13 cellular contexts compared by ENCODE assay signal in genomic region chr3:59820352-59820934, GRCh38.
A peak's percentile ranks its signal among the peaks of the same experiment; 100 is the strongest.
DNase-seq lines count a peak whose midpoint lies in the region; FAIRE-seq and TF ChIP-seq lines count a peak whose summit lies in the region.
"Had no signal": no experiment of that assay in that cellular context is flagged by ENCODE, and none has a peak within 500 bp of the region (broad histone marks: within the 10 kb centered on the region; RNA-seq: fewer than 3 reads in every experiment).

No MANE protein-coding gene starts in this region.

- H3K9me3 Mint-ChIP-seq in HFFc6, result no peaks in the 10 kb centered on the region

- peak; percentile 36 for DNase-seq in activated CD4-positive, alpha-beta T cell treated with anti-CD3 and anti-CD28 coated beads for 48 hours
- DNase-seq in activated CD4-positive, alpha-beta T cell treated with anti-CD3 and anti-CD28 coated beads, Interleukin-2, amount 50 U/mL, for 1 hour, result no peak
- DNase-seq in HFFc6, result peak; percentile 34
- peak; percentile 14 for DNase-seq in astrocyte of the hippocampus (ENCODE audit: low read depth, low spot score)
- DNase-seq in mesenchymal stem cell, result peak; percentile 44
- DNase-seq in small intestine, result no peak
- no peak for DNase-seq in GM12892 (ENCODE audit: insufficient read length)
- no peak for DNase-seq in H7
- DNase-seq: CD8-positive, alpha-beta memory T cell; GDM1; kidney glomerular epithelial cell; ovary had no signal

- H3K4me3 Mint-ChIP-seq in HFFc6, result no peak overlapping the region
- H3K4me3 Mint-ChIP-seq: CD8-positive, alpha-beta memory T cell had no signal

- H3K23ac ChIP-seq in mesenchymal stem cell (ENCODE audit: low read length in 2 of 2), result no peak overlapping the region

- H3K27ac Mint-ChIP-seq in HFFc6, result no peak overlapping the region

- H3K4me2 ChIP-seq in mesenchymal stem cell (ENCODE audit: low read length, poor library complexity, severe bottlenecking), result no peak overlapping the region

- no peak overlapping the region for H2BK15ac ChIP-seq in mesenchymal stem cell (ENCODE audit: low read depth, poor library complexity, severe bottlenecking)

- H3K27me3 ChIP-seq in mesenchymal stem cell (ENCODE audit: control insufficient read depth in 1 of 2, insufficient read depth in 1 of 2, low read length in 2 of 2) (no peaks in the 10 kb centered on the region), small intestine (ENCODE audit: control insufficient read depth in 2 of 2, insufficient read depth in 2 of 2, low read length in 2 of 2) (no peaks in the 10 kb centered on the region), H7 (ENCODE audit: control insufficient read depth, insufficient read depth, low read length) (no peaks in the 10 kb centered on the region)
- H3K27me3 ChIP-seq: ovary had no signal

- peaks cover 7% of the 10 kb centered on the region for H3K4me1 ChIP-seq in mesenchymal stem cell (ENCODE audit: control insufficient read depth, insufficient read depth, low read depth, low read length)
- no peaks in the 10 kb centered on the region for H3K4me1 ChIP-seq in small intestine (ENCODE audit: control insufficient read depth in 2 of 2, insufficient read depth in 1 of 2, low read depth in 1 of 2, low read length in 1 of 2)

- no peak overlapping the region for H4K91ac ChIP-seq in mesenchymal stem cell (ENCODE audit: low read length)

- H3K9ac ChIP-seq in mesenchymal stem cell (ENCODE audit: low read length), result no peak overlapping the region

- H3K4ac ChIP-seq in mesenchymal stem cell (ENCODE audit: low read depth in 1 of 2, low read length in 2 of 2), result no peak overlapping the region

- H3K27me3 Mint-ChIP-seq in HFFc6 (ENCODE audit: insufficient read depth), result no peaks in the 10 kb centered on the region
- H3K27me3 Mint-ChIP-seq: CD8-positive, alpha-beta memory T cell had no signal

- no peak for TF ChIP-seq CTCF in HFFc6 (IDR thresholded peaks at IDR 0.05)

- WGBS in mesenchymal stem cell, result 47% methylated on average over 2 of the region's 3 CpGs
- 83 to 85% (median 84%) methylated on average over 3 of the region's 3 CpGs for WGBS in small intestine, 3 donors

- no peak overlapping the region for H2BK120ac ChIP-seq in mesenchymal stem cell (ENCODE audit: low read depth, low read length)

- H3K9me3 ChIP-seq in mesenchymal stem cell (ENCODE audit: control insufficient read depth, low read length) (no peaks in the 10 kb centered on the region), small intestine (ENCODE audit: control insufficient read depth, low read depth) (no peaks in the 10 kb centered on the region)
- H3K9me3 ChIP-seq: ovary had no signal

- no peak for TF ChIP-seq POLR2A in GM12892 (IDR thresholded peaks at IDR 0.05; ENCODE audit: low read depth, low read length)

- H3K14ac ChIP-seq in mesenchymal stem cell (ENCODE audit: low read length in 2 of 2), result no peak overlapping the region

- H2AK5ac ChIP-seq in mesenchymal stem cell (ENCODE audit: low read length, severe bottlenecking), result peak overlapping the region; percentile 94

- H2BK12ac ChIP-seq in mesenchymal stem cell (ENCODE audit: low read length in 2 of 2), result peak overlapping the region in 1 of 2 experiments; percentile 42

- no peak overlapping the region for H2BK5ac ChIP-seq in mesenchymal stem cell (ENCODE audit: low read depth, low read length, poor library complexity, severe bottlenecking)

- FAIRE-seq in small intestine (lab: Jason Lieb, UNC), result no peak
- FAIRE-seq in GM12892 (lab: Jason Lieb, UNC), result no peak

- H2AFZ ChIP-seq in mesenchymal stem cell (ENCODE audit: low read depth, low read length), result no peak overlapping the region

- H3K36me3 ChIP-seq in mesenchymal stem cell (ENCODE audit: control insufficient read depth in 1 of 2, insufficient read depth in 2 of 2, low read depth in 1 of 2, low read length in 2 of 2) (no peaks in the 10 kb centered on the region), small intestine (ENCODE audit: control insufficient read depth in 2 of 2, insufficient read depth in 2 of 2, low read length in 2 of 2) (no peaks in the 10 kb centered on the region), H7 (replicated peaks; ENCODE audit: control insufficient read depth, insufficient read depth, low read length) (no peaks in the 10 kb centered on the region)
- H3K36me3 ChIP-seq: ovary had no signal

- H3K4me1 Mint-ChIP-seq in HFFc6 (ENCODE audit: low read depth), result peaks cover 47% of the 10 kb centered on the region
- H3K4me1 Mint-ChIP-seq: CD8-positive, alpha-beta memory T cell had no signal

- no peak overlapping the region for H3K18ac ChIP-seq in mesenchymal stem cell (ENCODE audit: low read depth in 1 of 2, low read length in 2 of 2)

- no peaks in the 10 kb centered on the region for H3K79me1 ChIP-seq in mesenchymal stem cell (replicated peaks; ENCODE audit: low read length, poor library complexity, severe bottlenecking)

- no peaks in the 10 kb centered on the region for H3K36me3 Mint-ChIP-seq in HFFc6 (ENCODE audit: low read depth)

- H3K4me3 ChIP-seq in mesenchymal stem cell (ENCODE audit: insufficient read depth in 1 of 2, low read depth in 1 of 2, low read length in 2 of 2), result no peak overlapping the region
- no peak overlapping the region for H3K4me3 ChIP-seq in small intestine (ENCODE audit: low read depth in 1 of 2, low read length in 2 of 2)
- H3K4me3 ChIP-seq in H7 (ENCODE audit: insufficient read depth, low read depth, low read length), result no peak overlapping the region
- H3K4me3 ChIP-seq: ovary had no signal

- no peak overlapping the region for H4K8ac ChIP-seq in mesenchymal stem cell (ENCODE audit: low read length)

- H3K27ac ChIP-seq in mesenchymal stem cell (ENCODE audit: low read length, poor library complexity, severe bottlenecking) (no peak overlapping the region), small intestine (ENCODE audit: low read depth in 1 of 2, low read length in 1 of 2) (no peak overlapping the region)
- H3K27ac ChIP-seq: ovary, VCaP had no signal

Comparison
In these comparisons a context has a peak if more than half of its experiments do, and no peak if none do; other contexts are left out.
1. DNase-seq: peak in activated CD4-positive, alpha-beta T cell treated with anti-CD3 and anti-CD28 coated beads for 48 hours (single experiment), HFFc6 (single experiment), astrocyte of the hippocampus (single experiment) and mesenchymal stem cell (single experiment); none in activated CD4-positive, alpha-beta T cell treated with anti-CD3 and anti-CD28 coated beads, Interleukin-2, amount 50 U/mL, for 1 hour (single experiment), small intestine (single experiment), GM12892 (single experiment) and H7 (single experiment).